8 cellular contexts compared by ENCODE assay signal in the genomic region with DNA sequence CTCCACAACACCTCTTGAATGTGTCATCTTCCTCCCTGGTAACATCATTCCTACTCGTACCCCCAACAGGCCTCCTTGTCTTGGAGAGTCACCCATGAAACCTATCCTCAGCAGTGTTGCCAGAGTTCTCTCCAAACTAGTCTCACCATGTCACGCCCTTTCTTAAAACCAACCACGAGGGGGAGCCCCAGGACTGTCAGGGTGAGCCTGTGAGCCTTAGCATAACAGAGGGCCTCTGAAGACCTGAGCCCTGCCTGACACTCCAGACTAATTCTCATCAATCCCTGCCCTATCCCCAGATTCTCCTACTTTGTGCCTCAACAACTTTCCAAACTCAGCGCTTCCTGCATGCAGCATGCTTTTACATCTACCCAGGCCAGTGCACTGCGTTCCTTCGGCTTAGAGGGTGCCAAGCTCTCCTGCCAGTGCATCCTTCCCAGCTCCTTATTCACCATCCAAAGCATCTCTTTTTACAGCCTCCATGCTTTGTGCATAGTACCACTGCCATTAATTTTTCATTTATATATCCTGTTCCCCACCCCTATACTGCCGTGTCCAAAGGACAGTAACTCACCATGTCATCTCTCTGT. TPM values are rescaled to one million over a fixed set of nuclear protein-coding genes. Genes with fewer than 3 reads are reported as not detected.
A peak's percentile ranks its signal among the peaks of the same experiment; 100 is the strongest.
DNase-seq lines count a peak whose midpoint lies in the region; ATAC-seq and TF ChIP-seq lines count a peak whose summit lies in the region.

No MANE protein-coding gene starts in this region.

- intact Hi-C loops in gastrocnemius medialis (cut with DNase I; ENCODE audit: low total_unique reads), result loop anchor here (1.0 to 5.0 kb wide), 3 partner anchors 33 to 61 kb away; a partner anchor contains a TSS

- H3K27me3 ChIP-seq in gastrocnemius medialis, result no peaks in the 10 kb centered on the region

- no peaks in the 10 kb centered on the region for H3K36me3 ChIP-seq in gastrocnemius medialis

- no peaks in the 10 kb centered on the region for H3K9me3 ChIP-seq in gastrocnemius medialis

- H3K4me3 ChIP-seq in gastrocnemius medialis, result no peak overlapping the region

- ATAC-seq in HG02678 (IDR thresholded peaks at IDR 0.05; ENCODE audit: unreplicated experiment) (peak; percentile 83), gastrocnemius medialis (peak; percentile 89 to 95)

- H3K4me1 ChIP-seq in gastrocnemius medialis, result peaks cover 8 to 9% of the 10 kb centered on the region in 2 donors

- in situ Hi-C loops in gastrocnemius medialis (cut with MboI; ENCODE audit: low sequenced_read_pairs in 4 of 4), result loop anchor here in 2 of 4 donors (5.0 to 10.0 kb wide), 2 partner anchors 58 to 61 kb away; no protein-coding TSS in a partner anchor

- no peak for TF ChIP-seq POLR2A in gastrocnemius medialis (IDR thresholded peaks at IDR 0.05)

- peak; percentile 62 to 94 (median 83) for TF ChIP-seq CTCF in gastrocnemius medialis (IDR thresholded peaks at IDR 0.05 in 4 of 5, conservative IDR thresholded peaks at IDR 0.05 in 1 of 5)

- DNase-seq in NCI-H1417 (lab: John Stamatoyannopoulos, UW) (peak; percentile 69 to 91 (median 74)), NCI-H1417 treated with DMSO at 0.1 percent for 48 hours (lab: John Stamatoyannopoulos, UW) (no peak), NCI-H1105 treated with DMSO at 0.1 percent for 48 hours (lab: John Stamatoyannopoulos, UW) (peak; percentile 79), SW480 (ENCODE audit: low spot score) (peak; percentile 77), anterior cingulate cortex (lab: John Stamatoyannopoulos, UW) (peak in 54 of 58 donors; percentile 4 to 83 (median 65)), hepatic stellate cell (ENCODE audit: low spot score) (peak; percentile 67), gastrocnemius medialis (peak; percentile 63 to 77)

- H3K27ac ChIP-seq in gastrocnemius medialis, result no peak overlapping the region

RNA-seq across cellular contexts. Expression of a gene that starts 34.2 kb away (rescaled TPM):
- 1 to 10 TPM; 1.4 to 3.1 (median 2.9) TPM for total RNA-seq in gastrocnemius medialis
